In genomic region chr11:76105637-76106036, GRCh38 we compare ENCODE assay signal across 11 cellular contexts.
"Had no signal": no experiment of that assay in that cellular context is flagged by ENCODE, and none has a peak within 500 bp of the region (broad histone marks: within the 10 kb centered on the region; RNA-seq: fewer than 3 reads in every experiment).

No MANE protein-coding gene starts in this region.

- H3K4me2 ChIP-seq: GM23338 had no signal

- H3K27ac ChIP-seq: GM23248 had no signal

- H3K9ac ChIP-seq: GM23248 had no signal

- H3K4me3 ChIP-seq: GM23248, GM23338, HAP-1 had no signal

- H3K36me3 ChIP-seq: HAP-1 had no signal

- DNase-seq: GM23248, GOT3, H7, H9, HCEC 1CT, HFFc6 had no signal

- H2AFZ ChIP-seq: GM23248, GM23338 had no signal

- ATAC-seq: GM23338, HCT116 had no signal

- H3K4me1 ChIP-seq: HAP-1 had no signal

- FAIRE-seq: H1, H54 had no signal

- H3K9me3 ChIP-seq: HAP-1 had no signal
